In the genomic region with DNA sequence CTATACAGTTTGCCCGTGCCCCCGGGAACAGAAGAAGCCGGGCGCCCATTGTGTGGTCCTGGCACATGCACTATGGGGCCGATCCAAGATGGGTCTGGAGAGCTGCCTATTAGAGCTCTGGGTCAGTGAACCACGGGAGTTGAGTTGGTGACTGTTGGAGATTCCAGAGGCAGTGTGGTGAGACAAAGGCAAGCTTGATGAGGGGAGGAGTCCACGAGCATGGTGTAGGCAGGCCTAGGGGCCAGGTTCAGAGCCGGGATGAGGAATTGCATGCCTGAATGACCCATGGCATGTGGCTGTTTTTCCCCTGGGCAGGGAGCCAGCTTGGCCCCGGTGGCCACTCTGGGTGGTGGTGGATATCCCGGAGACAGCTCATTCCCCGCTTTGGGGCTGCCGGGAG, we compare ENCODE assay signal across 1 cellular context.
TF ChIP-seq lines count a peak whose summit lies in the region.

No MANE protein-coding gene starts in this region.

TF ChIP-seq in WTC11, 78 proteins besides CTCF, POLR2A, EP300 and RAD21 (continued from another document):
- TF ChIP-seq, protein P1, sequence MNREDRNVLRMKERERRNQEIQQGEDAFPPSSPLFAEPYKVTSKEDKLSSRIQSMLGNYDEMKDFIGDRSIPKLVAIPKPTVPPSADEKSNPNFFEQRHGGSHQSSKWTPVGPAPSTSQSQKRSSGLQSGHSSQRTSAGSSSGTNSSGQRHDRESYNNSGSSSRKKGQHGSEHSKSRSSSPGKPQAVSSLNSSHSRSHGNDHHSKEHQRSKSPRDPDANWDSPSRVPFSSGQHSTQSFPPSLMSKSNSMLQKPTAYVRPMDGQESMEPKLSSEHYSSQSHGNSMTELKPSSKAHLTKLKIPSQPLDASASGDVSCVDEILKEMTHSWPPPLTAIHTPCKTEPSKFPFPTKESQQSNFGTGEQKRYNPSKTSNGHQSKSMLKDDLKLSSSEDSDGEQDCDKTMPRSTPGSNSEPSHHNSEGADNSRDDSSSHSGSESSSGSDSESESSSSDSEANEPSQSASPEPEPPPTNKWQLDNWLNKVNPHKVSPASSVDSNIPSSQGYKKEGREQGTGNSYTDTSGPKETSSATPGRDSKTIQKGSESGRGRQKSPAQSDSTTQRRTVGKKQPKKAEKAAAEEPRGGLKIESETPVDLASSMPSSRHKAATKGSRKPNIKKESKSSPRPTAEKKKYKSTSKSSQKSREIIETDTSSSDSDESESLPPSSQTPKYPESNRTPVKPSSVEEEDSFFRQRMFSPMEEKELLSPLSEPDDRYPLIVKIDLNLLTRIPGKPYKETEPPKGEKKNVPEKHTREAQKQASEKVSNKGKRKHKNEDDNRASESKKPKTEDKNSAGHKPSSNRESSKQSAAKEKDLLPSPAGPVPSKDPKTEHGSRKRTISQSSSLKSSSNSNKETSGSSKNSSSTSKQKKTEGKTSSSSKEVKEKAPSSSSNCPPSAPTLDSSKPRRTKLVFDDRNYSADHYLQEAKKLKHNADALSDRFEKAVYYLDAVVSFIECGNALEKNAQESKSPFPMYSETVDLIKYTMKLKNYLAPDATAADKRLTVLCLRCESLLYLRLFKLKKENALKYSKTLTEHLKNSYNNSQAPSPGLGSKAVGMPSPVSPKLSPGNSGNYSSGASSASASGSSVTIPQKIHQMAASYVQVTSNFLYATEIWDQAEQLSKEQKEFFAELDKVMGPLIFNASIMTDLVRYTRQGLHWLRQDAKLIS (CRISPR knock-in tag; IDR thresholded peaks at IDR 0.05; ENCODE audit: borderline replicate concordance), result no peak
- TF ChIP-seq JUN (CRISPR knock-in tag; IDR thresholded peaks at IDR 0.05), result no peak
